Comparison of ENCODE assay signal across 23 cellular contexts in the genomic region with DNA sequence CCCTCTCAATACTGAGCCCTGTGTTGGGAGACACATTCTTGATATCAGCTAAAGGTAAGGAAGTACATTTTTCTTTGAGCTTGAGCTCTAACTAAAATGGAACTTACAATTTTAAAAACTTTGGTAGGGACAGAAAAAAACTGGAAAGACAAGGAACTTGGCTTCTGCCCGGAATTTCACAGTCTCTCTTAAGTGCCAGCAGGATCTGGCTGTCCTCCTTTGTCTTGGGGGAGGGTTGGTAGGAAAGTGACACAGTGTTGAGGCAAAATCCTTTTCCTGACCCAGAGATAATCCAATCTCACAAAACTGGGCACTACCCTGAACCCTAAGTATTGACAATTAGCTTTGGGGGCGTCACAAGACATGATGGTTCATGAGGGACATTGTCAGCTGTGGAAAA. TPM values are rescaled to one million over a fixed set of nuclear protein-coding genes. Genes with fewer than 3 reads are reported as not detected.
DNase-seq lines count a peak whose midpoint lies in the region; ATAC-seq and TF ChIP-seq lines count a peak whose summit lies in the region.
"Had no signal": no experiment of that assay in that cellular context is flagged by ENCODE, and none has a peak within 500 bp of the region (broad histone marks: within the 10 kb centered on the region; RNA-seq: fewer than 3 reads in every experiment).

No MANE protein-coding gene starts in this region.

- dilution Hi-C loops in mammary epithelial cell (cut with HindIII; ENCODE audit: low sequenced_read_pairs): no loop called here

- no peak overlapping the region for H4K5ac ChIP-seq in mesendoderm (ENCODE audit: low read length)

- no peaks in the 10 kb centered on the region for H3K9me3 ChIP-seq in heart right ventricle
- H3K9me3 ChIP-seq in mammary epithelial cell (replicated peaks; ENCODE audit: insufficient read depth, low read length): no peaks in the 10 kb centered on the region
- H3K9me3 ChIP-seq: SK-N-SH had no signal

- intact Hi-C loops in Right ventricle myocardium inferior (cut with DNase I) (no loop called here), heart right ventricle (cut with DNase I) (no loop called here), mammary epithelial cell (cut with micrococcal nuclease) (no loop called here)

- H4K20me1 ChIP-seq in mammary epithelial cell (ENCODE audit: insufficient read depth, low read length): no peaks in the 10 kb centered on the region

- H3K27ac ChIP-seq in heart right ventricle (no peak overlapping the region), mammary epithelial cell (ENCODE audit: insufficient read depth, low read depth, low read length) (no peak overlapping the region), mesendoderm (ENCODE audit: low read depth, low read length) (no peak overlapping the region)
- H3K27ac ChIP-seq: GM23248 had no signal

- H3K27me3 ChIP-seq in heart right ventricle: no peaks in the 10 kb centered on the region
- no peaks in the 10 kb centered on the region for H3K27me3 ChIP-seq in mammary epithelial cell (ENCODE audit: insufficient read depth, low read length)
- no peaks in the 10 kb centered on the region for H3K27me3 ChIP-seq in mesendoderm (ENCODE audit: insufficient read depth, low read length, poor library complexity)

- ATAC-seq in Right ventricle myocardium inferior (peak; percentile 54), heart right ventricle (no peak), HG03196 (IDR thresholded peaks at IDR 0.05; ENCODE audit: unreplicated experiment) (no peak)
- ATAC-seq: HCT116 had no signal

- no peak overlapping the region for H3K4me2 ChIP-seq in mammary epithelial cell (ENCODE audit: insufficient read depth, low read depth, low read length)
- no peak overlapping the region for H3K4me2 ChIP-seq in mesendoderm (ENCODE audit: low read length)
- H3K4me2 ChIP-seq: SK-N-SH had no signal

- TF ChIP-seq CTCF in heart right ventricle (IDR thresholded peaks at IDR 0.05) (no peak), LNCaP clone FGC (IDR thresholded peaks at IDR 0.05; ENCODE audit: control insufficient read depth, extremely low read depth, insufficient read depth) (no peak), mammary epithelial cell (conservative IDR thresholded peaks at IDR 0.05 in 1 of 2, IDR thresholded peaks at IDR 0.05 in 1 of 2; ENCODE audit: extremely low read depth in 1 of 2, insufficient read depth in 1 of 2, low read depth in 1 of 2, low read length in 2 of 2) (no peak)

- no peak overlapping the region for H2BK15ac ChIP-seq in mesendoderm (replicated peaks; ENCODE audit: low read depth)

- in situ Hi-C loops in mammary epithelial cell (cut with MboI; ENCODE audit: low sequenced_read_pairs in 2 of 2): no loop called here

- peaks cover 0 to 7% (median 0%) of the 10 kb centered on the region in 9 donors for H3K4me1 ChIP-seq in heart right ventricle
- H3K4me1 ChIP-seq in mammary epithelial cell (ENCODE audit: insufficient read depth, low read length): peaks cover 7% of the 10 kb centered on the region
- H3K4me1 ChIP-seq in mesendoderm (ENCODE audit: control insufficient read depth, low read depth, low read length): peaks cover 2% of the 10 kb centered on the region

- WGBS in heart right ventricle, 2 donors: 31 to 34% methylated on average over 2 of the region's 2 CpGs
- 51% methylated on average over 2 of the region's 2 CpGs for WGBS in mammary epithelial cell (ENCODE audit: low coverage, missing lambda C conversion rate)
- WGBS in mesendoderm (ENCODE audit: extremely low coverage, insufficient coverage, low lambda C conversion rate): no CpG with 5 or more reads among the region's 2 CpGs

- peak overlapping the region; percentile 23 for H2AFZ ChIP-seq in mammary epithelial cell (ENCODE audit: low read depth, low read length)
- H2AFZ ChIP-seq: GM23248 had no signal

- BruUV-seq in mammary epithelial cell (replicated peaks; lab: Mats Ljungman, UMichigan): no TSS peak

- CTCF ChIA-PET in mammary epithelial cell (lab: Charles Lee; ENCODE audit: low non-redundant PET): no interaction called here

- H3K18ac ChIP-seq in mesendoderm (ENCODE audit: low read length): peak overlapping the region; percentile 60

- no peak overlapping the region for H2BK5ac ChIP-seq in mesendoderm (ENCODE audit: low read length)

- no peak overlapping the region for H3K56ac ChIP-seq in mesendoderm (ENCODE audit: low read length)

- H4K8ac ChIP-seq in mesendoderm (ENCODE audit: low read depth, low read length): no peak overlapping the region

- no peaks in the 10 kb centered on the region for H3K36me3 ChIP-seq in heart right ventricle
- no peaks in the 10 kb centered on the region for H3K36me3 ChIP-seq in mammary epithelial cell (ENCODE audit: insufficient read depth, low read length)
- H3K36me3 ChIP-seq in mesendoderm (ENCODE audit: control insufficient read depth, insufficient read depth, low read length): no peaks in the 10 kb centered on the region

- H3K9ac ChIP-seq in mammary epithelial cell (ENCODE audit: insufficient read depth, low read length) (no peak overlapping the region), mesendoderm (ENCODE audit: low read length) (no peak overlapping the region)
- H3K9ac ChIP-seq: GM23248, SK-N-SH had no signal

- no peaks in the 10 kb centered on the region for H3K79me2 ChIP-seq in mammary epithelial cell (ENCODE audit: insufficient read depth, low read length)
- no peaks in the 10 kb centered on the region for H3K79me2 ChIP-seq in mesendoderm (ENCODE audit: control insufficient read depth, insufficient read depth, low read length)

- H2BK120ac ChIP-seq in mesendoderm (ENCODE audit: low read depth, low read length): no peak overlapping the region

- H3K4ac ChIP-seq in mesendoderm (ENCODE audit: low read depth, low read length): no peak overlapping the region

- H3K4me3 ChIP-seq in heart right ventricle (no peak overlapping the region), LNCaP clone FGC (ENCODE audit: low read depth, low read length) (no peak overlapping the region), mammary epithelial cell (replicated peaks in 1 of 3; ENCODE audit: insufficient read depth in 1 of 3, low read depth in 2 of 3, low read length in 3 of 3) (no peak overlapping the region), mesendoderm (ENCODE audit: low read length) (no peak overlapping the region)
- H3K4me3 ChIP-seq: GM23248 had no signal

- H2AK5ac ChIP-seq in mesendoderm (ENCODE audit: low read length): no peak overlapping the region

- H3K23ac ChIP-seq in mesendoderm (ENCODE audit: low read length): no peak overlapping the region

- no peak for DNase-seq in Right ventricle myocardium inferior (ENCODE audit: missing footprints)
- DNase-seq in heart right ventricle: no peak
- peak; percentile 55 for DNase-seq in LNCaP clone FGC (ENCODE audit: low read depth)
- no peak for DNase-seq in mammary epithelial cell
- DNase-seq in mesendoderm: peak; percentile 49
- DNase-seq in amygdala (lab: John Stamatoyannopoulos, UW): no peak
- no peak for DNase-seq in GF-D8 (lab: John Stamatoyannopoulos, UW)
- DNase-seq: CD4-positive, alpha-beta memory T cell; DMS153; GDM1; GM23248; KG1; NCI-H1092; NCI-H1436 treated with DMSO at 0.1 percent for 48 hours; NCI-H2029; NCI-H345; NCI-H524 treated with DMSO at 0.1 percent for 48 hours; SHP77 treated with DMSO at 0.1 percent for 48 hours; SK-N-SH had no signal

- H3K79me1 ChIP-seq in mesendoderm (ENCODE audit: low read length): no peaks in the 10 kb centered on the region

RNA-seq across cellular contexts. Expression of a gene that starts 45.3 kb away (rescaled TPM):
- total RNA-seq in Right ventricle myocardium inferior: not detected
- not detected for total RNA-seq in heart right ventricle
- polyA plus RNA-seq in heart right ventricle: under 1 TPM in 1 of 2 donors, not detected in 1; 0.04 TPM
- 1 to 10 TPM; 1.2 to 3.8 TPM for total RNA-seq in mammary epithelial cell
- 0.82 TPM for polyA plus RNA-seq in mammary epithelial cell
- polyA minus RNA-seq in mammary epithelial cell: 3.7 TPM
- 0.01 TPM for polyA plus RNA-seq in mesendoderm (2013, experiment 1 of 2)
- polyA plus RNA-seq in mesendoderm (2013, experiment 2 of 2): not detected
- total RNA-seq: CD4-positive, alpha-beta memory T cell; HT-29 had no signal
- polyA plus RNA-seq: BJ; CD4-positive, alpha-beta memory T cell; GM23248; SK-N-SH had no signal

Comparison
In these comparisons a context has a peak if more than half of its experiments do, and no peak if none do; other contexts are left out.
1. DNase-seq: peak in LNCaP clone FGC (single experiment) and mesendoderm (single experiment); none in Right ventricle myocardium inferior (single experiment), heart right ventricle (0 of 2), mammary epithelial cell (single experiment), amygdala (0 of 56) and GF-D8 (single experiment).